Comparison of ENCODE assay signal across 8 cellular contexts in genomic region chr1:90718411-90719320, GRCh38. TPM values are rescaled to one million over a fixed set of nuclear protein-coding genes. Genes with fewer than 3 reads are reported as not detected.
DNase-seq lines count a peak whose midpoint lies in the region; ATAC-seq and TF ChIP-seq lines count a peak whose summit lies in the region.

No MANE protein-coding gene starts in this region.

- peak overlapping the region; percentile 77 for H3K4me3 Mint-ChIP-seq in nephron progenitor cell

- no peaks in the 10 kb centered on the region for H3K9me3 ChIP-seq in BE2C
- H3K9me3 ChIP-seq in HUES6 (ENCODE audit: control insufficient read depth, insufficient read depth, low read depth, low read length) = no peaks in the 10 kb centered on the region

- H3K27me3 Mint-ChIP-seq in nephron progenitor cell (ENCODE audit: low read depth, poor library complexity) = peaks cover 100% of the 10 kb centered on the region

- POLR2A ChIA-PET in GM10248 (lab: Yijun Ruan, JAX) = no interaction called here

- H3K27me3 ChIP-seq in BE2C = peaks cover 90% of the 10 kb centered on the region
- peaks cover 100% of the 10 kb centered on the region for H3K27me3 ChIP-seq in HUES6 (ENCODE audit: control insufficient read depth, insufficient read depth, low read length)

- TF ChIP-seq CTCF in BE2C (IDR thresholded peaks at IDR 0.05; ENCODE audit: low read depth, low read length) (no peak), coronary artery (IDR thresholded peaks at IDR 0.05) (no peak), nephron progenitor cell (IDR thresholded peaks at IDR 0.05) (no peak), GM10248 (IDR thresholded peaks at IDR 0.05; ENCODE audit: control extremely low read depth, extremely low read depth, low read depth, missing control alignments) (no peak)

- H3K4me3 ChIP-seq in BE2C (ENCODE audit: low read depth, low read length) = peak overlapping the region; percentile 23; the same call in 1 of the 2 replicates
- H3K4me3 ChIP-seq in HUES6 (ENCODE audit: low read depth, low read length) = peak overlapping the region; percentile 64
- peak overlapping the region; percentile 66 for H3K4me3 ChIP-seq in coronary artery

- no peak overlapping the region for H3K27ac Mint-ChIP-seq in nephron progenitor cell

- H3K36me3 ChIP-seq in BE2C (no peaks in the 10 kb centered on the region), HUES6 (ENCODE audit: control insufficient read depth, insufficient read depth, low read length) (no peaks in the 10 kb centered on the region)

- no peak overlapping the region for H3K27ac ChIP-seq in HUES6 (ENCODE audit: low read depth, low read length)
- H3K27ac ChIP-seq in coronary artery = no peak overlapping the region

- DNase-seq in BE2C = peak; percentile 47
- DNase-seq in coronary artery (ENCODE audit: low spot score) = no peak
- DNase-seq in nephron progenitor cell = peak; percentile 44
- no peak for DNase-seq in NCI-H2196 treated with DMSO at 0.1 percent for 48 hours (lab: John Stamatoyannopoulos, UW; ENCODE audit: unreplicated experiment)
- no peak for DNase-seq in GM10248 (ENCODE audit: extremely low spot score)
- DNase-seq in putamen (ENCODE audit: low spot score) = no peak

- H3K9ac ChIP-seq in HUES6 (ENCODE audit: low read length) = no peak overlapping the region

- peaks cover 22% of the 10 kb centered on the region for H3K4me1 Mint-ChIP-seq in nephron progenitor cell

- no peaks in the 10 kb centered on the region for H3K36me3 Mint-ChIP-seq in nephron progenitor cell (ENCODE audit: low read depth)

- CTCF ChIA-PET in GM10248 (lab: Yijun Ruan, JAX) = interaction anchor here (1.0 to 5.1 kb wide), 3 partner anchors 11 to 447 kb away, joined by 3 to 27 read pairs (median 3); no protein-coding TSS in a partner anchor

- no peak for ATAC-seq in GM19328 (IDR thresholded peaks at IDR 0.05; ENCODE audit: unreplicated experiment)

- peaks cover 3% of the 10 kb centered on the region for H3K9me3 Mint-ChIP-seq in nephron progenitor cell

- no peaks in the 10 kb centered on the region for H3K4me1 ChIP-seq in BE2C
- H3K4me1 ChIP-seq in HUES6 (ENCODE audit: control insufficient read depth, insufficient read depth, low read length) = peaks cover 17% of the 10 kb centered on the region

RNA-seq across cellular contexts. Expression of gene BARHL2, which starts 1.6 kb away (rescaled TPM):
- polyA plus RNA-seq in BE2C (2012; ENCODE audit: insufficient read depth, insufficient read length, low read depth) = not detected

Comparison
In these comparisons a context has a peak if more than half of its experiments do, and no peak if none do; other contexts are left out.
1. DNase-seq: peak in BE2C (single experiment) and nephron progenitor cell (single experiment); none in coronary artery (single experiment), NCI-H2196 treated with DMSO at 0.1 percent for 48 hours (single experiment), GM10248 (single experiment) and putamen (single experiment).
2. Peak in every context shown above with its lines, with median percentiles within 50 percentile points of each other: H3K4me3 ChIP-seq.